ENCODE assay signal across 11 cellular contexts in genomic region chr5:157370967-157371366, GRCh38.
DNase-seq lines count a peak whose midpoint lies in the region; ATAC-seq, FAIRE-seq and TF ChIP-seq lines count a peak whose summit lies in the region.
"Had no signal": no experiment of that assay in that cellular context is flagged by ENCODE, and none has a peak within 500 bp of the region (broad histone marks: within the 10 kb centered on the region; RNA-seq: fewer than 3 reads in every experiment).

No MANE protein-coding gene starts in this region.

- CTCF ChIA-PET in A549 (lab: Yijun Ruan, JAX): interaction anchor here (0.6 to 3.9 kb wide), 10 partner anchors 9 to 372 kb away, joined by 3 to 12 read pairs (median 6); no protein-coding TSS in a partner anchor

- ATAC-seq in A549: no peak
- ATAC-seq in natural killer cell: no peak
- ATAC-seq in HG03108 (IDR thresholded peaks at IDR 0.05; ENCODE audit: unreplicated experiment): no peak
- ATAC-seq in GM19395 (IDR thresholded peaks at IDR 0.05; ENCODE audit: unreplicated experiment): no peak
- ATAC-seq: left colon had no signal

- H3K27me3 ChIP-seq in HUES48 (ENCODE audit: control insufficient read depth, insufficient read depth, low read length) (no peaks in the 10 kb centered on the region), ectodermal cell (ENCODE audit: control insufficient read depth, insufficient read depth, low read length, poor library complexity, severe bottlenecking) (no peaks in the 10 kb centered on the region)

- peaks cover 21% of the 10 kb centered on the region for H3K36me3 Mint-ChIP-seq in natural killer cell

- H3K36me3 ChIP-seq in HUES48 (ENCODE audit: control insufficient read depth, insufficient read depth, low read length) (no peaks in the 10 kb centered on the region), ectodermal cell (ENCODE audit: control insufficient read depth, insufficient read depth, low read length) (no peaks in the 10 kb centered on the region)

- no peak for DNase-seq in A549 (ENCODE audit: low read depth in 1 of 2, low spot score in 1 of 2)
- no peak for DNase-seq in natural killer cell
- no peak for DNase-seq in NCI-H187 treated with DMSO at 0.1 percent for 48 hours (lab: John Stamatoyannopoulos, UW)
- DNase-seq in GDM1 (lab: John Stamatoyannopoulos, UW): no peak
- DNase-seq: SK-N-SH had no signal

- TF ChIP-seq RAD21 in A549 (conservative IDR thresholded peaks at IDR 0.05 in 1 of 2, IDR thresholded peaks at IDR 0.05 in 1 of 2): no peak

- H3K4me1 ChIP-seq in A549: peaks cover 27% of the 10 kb centered on the region
- peaks cover 19% of the 10 kb centered on the region for H3K4me1 ChIP-seq in HUES48 (ENCODE audit: control insufficient read depth, insufficient read depth, low read length)
- peaks cover 10% of the 10 kb centered on the region for H3K4me1 ChIP-seq in ectodermal cell (ENCODE audit: control insufficient read depth, insufficient read depth, low read length)

- no peaks in the 10 kb centered on the region for H3K27me3 Mint-ChIP-seq in natural killer cell (ENCODE audit: low read depth in 2 of 2)

- FAIRE-seq in A549 (lab: Jason Lieb, UNC): no peak
- FAIRE-seq: H54 had no signal

- H3K9ac ChIP-seq in HUES48 (ENCODE audit: low read depth, low read length): no peak overlapping the region; the same call in 1 of the 2 replicates
- H3K9ac ChIP-seq: SK-N-SH had no signal

- H3K4me1 Mint-ChIP-seq in natural killer cell: peaks cover 17 to 35% of the 10 kb centered on the region in 2 donors

- TF ChIP-seq EP300 in A549 (IDR thresholded peaks at IDR 0.05): no peak

- peak overlapping the region; percentile 23 to 48 for H3K27ac Mint-ChIP-seq in natural killer cell

- H3K4me2 ChIP-seq in A549: peak overlapping the region; percentile 65; the same call in 1 of the 3 replicates
- H3K4me2 ChIP-seq: SK-N-SH had no signal

- POLR2A ChIA-PET in A549 (lab: Yijun Ruan, JAX): no interaction called here

- TF ChIP-seq CTCF in A549 (IDR thresholded peaks at IDR 0.05): no peak
- no peak for TF ChIP-seq CTCF in natural killer cell (IDR thresholded peaks at IDR 0.05)

- peak overlapping the region; percentile 41 to 44; a peak in 5 of 6 replicates for H3K27ac ChIP-seq in A549
- H3K27ac ChIP-seq in HUES48 (ENCODE audit: low read depth, low read length): peak overlapping the region; percentile 75
- H3K27ac ChIP-seq in ectodermal cell (ENCODE audit: insufficient read depth, low read depth, low read length, poor library complexity, severe bottlenecking): peak overlapping the region; percentile 44

- TF ChIP-seq POLR2A in A549 (IDR thresholded peaks at IDR 0.05; ENCODE audit: low read length): no peak

- H3K4me3 ChIP-seq in A549 (no peak overlapping the region), HUES48 (ENCODE audit: low read depth, low read length) (no peak overlapping the region), ectodermal cell (ENCODE audit: insufficient read depth, low read depth, low read length) (no peak overlapping the region)

- WGBS in A549 (ENCODE audit: missing lambda C conversion rate): 87% methylated on average over 6 of the region's 6 CpGs
- 22 to 25% methylated on average over 6 of the region's 6 CpGs for WGBS in ectodermal cell, 2 experiments

- H3K9me3 ChIP-seq in A549 (no peaks in the 10 kb centered on the region), HUES48 (ENCODE audit: control insufficient read depth, insufficient read depth, low read length) (no peaks in the 10 kb centered on the region), ectodermal cell (ENCODE audit: control insufficient read depth, low read length) (no peaks in the 10 kb centered on the region)
- H3K9me3 ChIP-seq: SK-N-SH had no signal

- no peaks in the 10 kb centered on the region for H3K9me3 Mint-ChIP-seq in natural killer cell

- H3K4me3 Mint-ChIP-seq in natural killer cell: no peak overlapping the region

- intact Hi-C loops in natural killer cell (cut with micrococcal nuclease): no loop called here

TF ChIP-seq in A549, 52 proteins besides CTCF, POLR2A, EP300 and RAD21:
- TF ChIP-seq HOXB13 (CRISPR knock-in tag; IDR thresholded peaks at IDR 0.05; ENCODE audit: low read depth): no peak
TF ChIP-seq in A549: peak in this region for 0.
